ENCODE assay signal across 8 cellular contexts in genomic region chr14:49999826-50000214, GRCh38.
A peak's percentile ranks its signal among the peaks of the same experiment; 100 is the strongest.
DNase-seq lines count a peak whose midpoint lies in the region; ATAC-seq, FAIRE-seq and TF ChIP-seq lines count a peak whose summit lies in the region.

No MANE protein-coding gene starts in this region.

- no peaks in the 10 kb centered on the region for H3K79me2 ChIP-seq in endothelial cell of umbilical vein (ENCODE audit: control insufficient read depth, insufficient read depth, low read length)

- H2AFZ ChIP-seq in endothelial cell of umbilical vein (ENCODE audit: low read depth, low read length), result peak overlapping the region; percentile 91

- peaks cover 0 to 1% of the 10 kb centered on the region in 2 donors for H3K27me3 Mint-ChIP-seq in CD8-positive, alpha-beta memory T cell

- H3K36me3 ChIP-seq in CD8-positive, alpha-beta memory T cell (ENCODE audit: insufficient read depth, low read length), result no peaks in the 10 kb centered on the region
- no peaks in the 10 kb centered on the region for H3K36me3 ChIP-seq in Panc1 (ENCODE audit: control insufficient read depth, insufficient read depth, low read length)
- no peaks in the 10 kb centered on the region for H3K36me3 ChIP-seq in endothelial cell of umbilical vein (ENCODE audit: control insufficient read depth in 2 of 2, extremely low read depth in 1 of 2, insufficient read depth in 2 of 2, low read length in 2 of 2)
- no peaks in the 10 kb centered on the region for H3K36me3 ChIP-seq in H7 (replicated peaks; ENCODE audit: control insufficient read depth, insufficient read depth, low read length)

- peak overlapping the region; percentile 79 to 93 (median 85) for H3K4me3 Mint-ChIP-seq in CD8-positive, alpha-beta memory T cell

- no peaks in the 10 kb centered on the region for H3K9me1 ChIP-seq in endothelial cell of umbilical vein (replicated peaks; ENCODE audit: control insufficient read depth, extremely low read depth, insufficient read depth, low read length)

- peaks cover 61 to 82% (median 70%) of the 10 kb centered on the region in 3 donors for H3K4me1 Mint-ChIP-seq in CD8-positive, alpha-beta memory T cell

- H3K27ac Mint-ChIP-seq in CD8-positive, alpha-beta memory T cell, result peak overlapping the region; percentile 95 to 100 (median 99)

- peaks cover 61% of the 10 kb centered on the region for H3K4me1 ChIP-seq in CD8-positive, alpha-beta memory T cell (ENCODE audit: insufficient read depth, low read length)
- H3K4me1 ChIP-seq in Panc1 (ENCODE audit: control insufficient read depth, insufficient read depth, low read length) (peaks cover 70% of the 10 kb centered on the region), endothelial cell of umbilical vein (ENCODE audit: control insufficient read depth, extremely low read depth, insufficient read depth, low read length) (peaks cover 39% of the 10 kb centered on the region)

- TF ChIP-seq POLR2A in endothelial cell of umbilical vein (IDR thresholded peaks at IDR 0.05; ENCODE audit: low read depth, low read length), result no peak

- H3K4me2 ChIP-seq in endothelial cell of umbilical vein (ENCODE audit: insufficient read depth, low read length), result peak overlapping the region; percentile 53

- H4K20me1 ChIP-seq in endothelial cell of umbilical vein (replicated peaks; ENCODE audit: control insufficient read depth, extremely low read depth, insufficient read depth, low read length), result no peaks in the 10 kb centered on the region

- H3K36me3 Mint-ChIP-seq in CD8-positive, alpha-beta memory T cell, result no peaks in the 10 kb centered on the region

- no peak for FAIRE-seq in endothelial cell of umbilical vein (lab: Jason Lieb, UNC)

- peak overlapping the region; percentile 100 for H3K27ac ChIP-seq in CD8-positive, alpha-beta memory T cell (ENCODE audit: low read depth, low read length)
- H3K27ac ChIP-seq in Panc1 (ENCODE audit: low read length), result peak overlapping the region; percentile 100
- peak overlapping the region; percentile 86 for H3K27ac ChIP-seq in endothelial cell of umbilical vein (ENCODE audit: insufficient read depth, low read depth, low read length)

- BruUV-seq in Panc1 (replicated peaks; lab: Mats Ljungman, UMichigan), result no TSS peak
- no TSS peak for BruUV-seq in endothelial cell of umbilical vein (replicated peaks; lab: Mats Ljungman, UMichigan)

- H3K9me3 ChIP-seq in CD8-positive, alpha-beta memory T cell (ENCODE audit: low read length), result no peaks in the 10 kb centered on the region
- no peaks in the 10 kb centered on the region for H3K9me3 ChIP-seq in Panc1 (ENCODE audit: control insufficient read depth, insufficient read depth, low read depth, low read length)
- H3K9me3 ChIP-seq in endothelial cell of umbilical vein (replicated peaks; ENCODE audit: control insufficient read depth, insufficient read depth, low read length), result no peaks in the 10 kb centered on the region

- intact Hi-C loops in Panc1 (cut with micrococcal nuclease; ENCODE audit: unreplicated experiment), result loop anchor here (2.0 to 5.0 kb wide), 2 partner anchors 101 to 102 kb away; no protein-coding TSS in a partner anchor
- intact Hi-C loops in endothelial cell of umbilical vein (cut with micrococcal nuclease), result loop anchor here (1.0 to 5.0 kb wide), 6 partner anchors 17 to 108 kb away; no protein-coding TSS in a partner anchor

- TF ChIP-seq CTCF in Panc1 (IDR thresholded peaks at IDR 0.05) (no peak), endothelial cell of umbilical vein (IDR thresholded peaks at IDR 0.05; ENCODE audit: extremely low read depth in 1 of 2, insufficient read depth in 1 of 2, low read depth in 1 of 2, low read length in 2 of 2) (no peak)

- no peak for ATAC-seq in Panc1
- ATAC-seq in HG02981 (IDR thresholded peaks at IDR 0.05; ENCODE audit: unreplicated experiment), result no peak

- no peaks in the 10 kb centered on the region for H3K27me3 ChIP-seq in CD8-positive, alpha-beta memory T cell (ENCODE audit: insufficient read depth, low read length, poor library complexity, severe bottlenecking)
- H3K27me3 ChIP-seq in Panc1 (ENCODE audit: control insufficient read depth, insufficient read depth, low read length) (no peaks in the 10 kb centered on the region), endothelial cell of umbilical vein (ENCODE audit: control insufficient read depth in 2 of 2, insufficient read depth in 2 of 2, low read length in 2 of 2) (no peaks in the 10 kb centered on the region), H7 (ENCODE audit: control insufficient read depth, insufficient read depth, low read length) (peaks cover 13% of the 10 kb centered on the region)

- in situ Hi-C loops in Panc1 (cut with HindIII; ENCODE audit: low pct_unique_long_range_greater_than_20kb, low sequenced_read_pairs), result no loop called here

- peak overlapping the region; percentile 61 for H3K4me3 ChIP-seq in CD8-positive, alpha-beta memory T cell (ENCODE audit: low read length)
- H3K4me3 ChIP-seq in Panc1 (ENCODE audit: low read depth in 2 of 2, low read length in 2 of 2), result no peak overlapping the region
- no peak overlapping the region for H3K4me3 ChIP-seq in endothelial cell of umbilical vein (replicated peaks in 1 of 3; ENCODE audit: insufficient read depth in 1 of 3, low read depth in 1 of 3, low read length in 3 of 3)
- H3K4me3 ChIP-seq in H7 (ENCODE audit: insufficient read depth, low read depth, low read length), result no peak overlapping the region

- CTCF ChIA-PET in CD8-positive, alpha-beta memory T cell (lab: Charles Lee), result interaction anchor here (0.7 to 7.5 kb wide), 19 partner anchors 20 to 147 kb away, joined by 3 to 163 read pairs (median 6); partner anchors contain the start of genes ARF6 and NEMF
- CTCF ChIA-PET in Panc1 (lab: Charles Lee), result interaction anchor here (0.6 to 1.0 kb wide), 3 partner anchors 26 to 133 kb away, joined by 3 to 4 read pairs (median 4); no protein-coding TSS in a partner anchor
- CTCF ChIA-PET in endothelial cell of umbilical vein (lab: Charles Lee), result interaction anchor here (0.9 to 3.3 kb wide), 14 partner anchors 9 to 138 kb away, joined by 3 to 12 read pairs (median 5); partner anchors contain the start of gene ARF6

- no peaks in the 10 kb centered on the region for H3K9me3 Mint-ChIP-seq in CD8-positive, alpha-beta memory T cell

- dilution Hi-C loops in endothelial cell of umbilical vein (cut with MboI; ENCODE audit: extremely low pct_ligation_motif_present, low sequenced_read_pairs), result no loop called here

- POLR2A ChIA-PET in CD8-positive, alpha-beta memory T cell (lab: Charles Lee), result interaction anchor here (0.8 to 6.1 kb wide), 17 partner anchors 9 to 147 kb away, joined by 3 to 85 read pairs (median 9); partner anchors contain the start of genes ARF6 and NEMF
- POLR2A ChIA-PET in Panc1 (lab: Charles Lee), result interaction anchor here (0.6 to 1.5 kb wide), 2 partner anchors 12 to 394 kb away, joined by 3 to 9 read pairs; no protein-coding TSS in a partner anchor
- POLR2A ChIA-PET in endothelial cell of umbilical vein (lab: Charles Lee), result interaction anchor here (1.0 kb wide), 1 partner anchor 20 kb away, joined by 3 read pairs; no protein-coding TSS in a partner anchor

- H3K9ac ChIP-seq in endothelial cell of umbilical vein (replicated peaks; ENCODE audit: extremely low read depth, insufficient read depth, low read length), result peak overlapping the region; percentile 26

- DNase-seq in CD8-positive, alpha-beta memory T cell, result peak in 2 of 5 donors; percentile 5 to 17
- no peak for DNase-seq in Panc1 (ENCODE audit: low read depth, low spot score)
- no peak for DNase-seq in endothelial cell of umbilical vein (ENCODE audit: low read depth, low spot score)
- peak; percentile 11 for DNase-seq in retina
- no peak for DNase-seq in DMS 273 (lab: John Stamatoyannopoulos, UW; ENCODE audit: unreplicated experiment)
- DNase-seq in kidney glomerular epithelial cell (lab: John Stamatoyannopoulos, UW), result no peak
- DNase-seq in H7, result no peak

TF ChIP-seq in endothelial cell of umbilical vein, 7 proteins besides CTCF, POLR2A, EP300 and RAD21:
- TF ChIP-seq MAX (IDR thresholded peaks at IDR 0.05; ENCODE audit: insufficient read depth, insufficient read length) (no peak), FOS (IDR thresholded peaks at IDR 0.05; ENCODE audit: borderline replicate concordance, insufficient read depth, low read length) (no peak), POLR2AphosphoS5 (IDR thresholded peaks at IDR 0.05; ENCODE audit: insufficient read depth, low read depth, low read length) (no peak), GATA2 (IDR thresholded peaks at IDR 0.05; ENCODE audit: insufficient read depth, insufficient read length, low read depth, low read length) (no peak), MYC (IDR thresholded peaks at IDR 0.05; ENCODE audit: low read depth, low read length) (no peak), JUN (IDR thresholded peaks at IDR 0.05; ENCODE audit: borderline replicate concordance, insufficient read depth, insufficient read length, low read depth) (no peak), EZH2 (IDR thresholded peaks at IDR 0.05; ENCODE audit: borderline replicate concordance, low read depth, low read length, severe bottlenecking) (no peak)
